10 cellular contexts compared by ENCODE assay signal in the genomic region with DNA sequence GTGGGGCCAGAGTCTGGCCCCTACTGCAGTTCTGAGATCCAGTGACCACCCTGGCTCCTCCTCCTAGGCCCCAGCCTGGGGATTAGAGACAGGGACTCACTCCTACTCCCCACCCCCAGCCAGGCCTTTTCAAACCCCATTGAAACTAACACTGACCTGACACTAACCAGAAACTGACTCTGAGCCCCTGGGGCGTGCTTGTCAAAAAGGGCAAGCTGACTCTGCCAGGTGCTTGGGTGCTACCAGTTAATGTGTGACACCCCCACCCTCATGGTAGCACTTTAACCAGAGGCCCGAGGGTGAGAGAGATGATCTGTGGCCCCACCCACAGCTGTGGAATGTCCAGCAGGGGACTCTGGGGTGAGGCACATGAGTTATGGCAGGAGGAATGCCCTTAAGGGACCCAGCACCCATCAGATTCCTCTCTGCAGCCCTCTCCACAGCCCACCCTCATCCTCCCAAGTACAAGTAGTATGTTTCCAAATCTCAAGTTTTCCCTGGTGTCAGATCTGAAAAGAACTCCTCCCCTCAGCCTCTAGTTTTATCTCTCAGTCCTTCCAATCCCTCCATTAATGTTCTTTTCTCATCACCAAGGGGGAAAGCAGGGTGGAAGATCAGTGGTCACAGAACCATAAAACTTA. TPM values are rescaled to one million over a fixed set of nuclear protein-coding genes. Genes with fewer than 3 reads are reported as not detected.
DNase-seq lines count a peak whose midpoint lies in the region; ATAC-seq, FAIRE-seq and TF ChIP-seq lines count a peak whose summit lies in the region.
"Had no signal": no experiment of that assay in that cellular context is flagged by ENCODE, and none has a peak within 500 bp of the region (broad histone marks: within the 10 kb centered on the region; RNA-seq: fewer than 3 reads in every experiment).

No MANE protein-coding gene starts in this region.

- H3F3A ChIP-seq in smooth muscle cell (ENCODE audit: low read depth) = no peaks in the 10 kb centered on the region

- no peak overlapping the region for H3K9ac ChIP-seq in smooth muscle cell (ENCODE audit: low read depth)

- H3K27ac ChIP-seq in gastroesophageal sphincter (peak overlapping the region in 3 of 4 donors; percentile 14 to 35 (median 29)), smooth muscle cell (ENCODE audit: low read depth) (no peak overlapping the region)

- no peaks in the 10 kb centered on the region for H4K20me1 ChIP-seq in smooth muscle cell (ENCODE audit: low read depth)

- H2AFZ ChIP-seq in smooth muscle cell (ENCODE audit: low read depth) = no peak overlapping the region

- TF ChIP-seq CTCF in gastroesophageal sphincter (IDR thresholded peaks at IDR 0.05) (no peak), smooth muscle cell (IDR thresholded peaks at IDR 0.05; ENCODE audit: borderline replicate concordance, insufficient read depth, poor library complexity, severe bottlenecking) (no peak)

- peaks cover 5% of the 10 kb centered on the region for H3K79me2 ChIP-seq in smooth muscle cell (ENCODE audit: low read depth)

- H3K4me2 ChIP-seq in smooth muscle cell = peak overlapping the region; percentile 47

- no peak overlapping the region for H3K4me3 ChIP-seq in gastroesophageal sphincter
- no peak overlapping the region for H3K4me3 ChIP-seq in smooth muscle cell
- no peak overlapping the region for H3K4me3 ChIP-seq in MG63
- H3K4me3 ChIP-seq: heart right ventricle had no signal

- H3K36me3 ChIP-seq in gastroesophageal sphincter (no peaks in the 10 kb centered on the region), smooth muscle cell (ENCODE audit: low read depth) (no peaks in the 10 kb centered on the region), MG63 (no peaks in the 10 kb centered on the region)
- H3K36me3 ChIP-seq: heart right ventricle had no signal

- TF ChIP-seq POLR2A in gastroesophageal sphincter (IDR thresholded peaks at IDR 0.05) = no peak

- peak; percentile 38 for FAIRE-seq in HTR-8/SVneo (lab: Jason Lieb, UNC)

- H3K9me3 ChIP-seq in gastroesophageal sphincter = no peaks in the 10 kb centered on the region
- H3K9me3 ChIP-seq in smooth muscle cell (replicated peaks; ENCODE audit: low read depth) = no peaks in the 10 kb centered on the region
- no peaks in the 10 kb centered on the region for H3K9me3 ChIP-seq in MG63
- H3K9me3 ChIP-seq: heart right ventricle had no signal

- H3K4me1 ChIP-seq in gastroesophageal sphincter (peaks cover 0 to 62% (median 18%) of the 10 kb centered on the region in 3 donors), smooth muscle cell (ENCODE audit: low read depth) (peaks cover 16% of the 10 kb centered on the region)

- DNase-seq in HTR-8/SVneo (ENCODE audit: insufficient read length, low spot score) = peak; percentile 79
- DNase-seq in smooth muscle cell (lab: John Stamatoyannopoulos, UW; ENCODE audit: unreplicated experiment) = peak; percentile 14
- no peak for DNase-seq in MG63
- no peak for DNase-seq in central memory CD4-positive, alpha-beta T cell
- DNase-seq in MV-4-11 (lab: John Stamatoyannopoulos, UW) = no peak
- DNase-seq: cortex of kidney; heart right ventricle; naive thymus-derived CD8-positive, alpha-beta T cell had no signal

- WGBS in gastroesophageal sphincter (ENCODE audit: low coverage in 1 of 2), 2 donors = no CpG with 5 or more reads among the region's 2 CpGs
- WGBS in smooth muscle cell (ENCODE audit: low lambda C conversion rate) = 8% methylated on average over 2 of the region's 2 CpGs

- H3K27me3 ChIP-seq in gastroesophageal sphincter = peaks cover 27% of the 10 kb centered on the region
- no peaks in the 10 kb centered on the region for H3K27me3 ChIP-seq in smooth muscle cell (ENCODE audit: low read depth)
- H3K27me3 ChIP-seq in MG63 = peaks cover 10% of the 10 kb centered on the region

- ATAC-seq in GM19025 (IDR thresholded peaks at IDR 0.05; ENCODE audit: low read depth, unreplicated experiment) = peak; percentile 63
- ATAC-seq in gastroesophageal sphincter = no peak
- ATAC-seq: naive thymus-derived CD8-positive, alpha-beta T cell had no signal

- no peak for TF ChIP-seq EP300 in gastroesophageal sphincter (IDR thresholded peaks at IDR 0.05)

RNA-seq across cellular contexts. Expression of gene PTH1R, which starts 1.4 kb away (rescaled TPM):
- total RNA-seq in gastroesophageal sphincter (10 to 100 TPM in 3 of 4 donors, 1 to 10 TPM in 1; 7.8 to 18.5 (median 14.5) TPM), smooth muscle cell (15.4 and 17.7 TPM in 2 replicates)
- 39.2 and 50.6 TPM in 2 replicates for polyA plus RNA-seq in smooth muscle cell
- total RNA-seq in MG63 (2014; rRNA removed; shearing (Covaris generic); ENCODE audit: low replicate concordance) = not detected in 2 replicates
- total RNA-seq: naive thymus-derived CD8-positive, alpha-beta T cell had no signal
- polyA plus RNA-seq: naive thymus-derived CD8-positive, alpha-beta T cell had no signal

RNA-seq across cellular contexts. Expression of gene MYL3, which starts 15.7 kb away (rescaled TPM):
- total RNA-seq in gastroesophageal sphincter (1 to 10 TPM; 2.6 to 5.3 (median 4.2) TPM), smooth muscle cell (8.4 and 13.8 TPM in 2 replicates)
- 14.4 and 25.6 TPM in 2 replicates for polyA plus RNA-seq in smooth muscle cell
- not detected in 2 replicates for total RNA-seq in MG63 (2014; rRNA removed; shearing (Covaris generic); ENCODE audit: low replicate concordance)
- total RNA-seq: naive thymus-derived CD8-positive, alpha-beta T cell had no signal
- polyA plus RNA-seq: naive thymus-derived CD8-positive, alpha-beta T cell had no signal

Comparison
In these comparisons a context has a peak if more than half of its experiments do, and no peak if none do; other contexts are left out.
1. DNase-seq: peak in HTR-8/SVneo (single experiment) and smooth muscle cell (single experiment); none in MG63 (single experiment), central memory CD4-positive, alpha-beta T cell (single experiment) and MV-4-11 (single experiment).